13 cellular contexts compared by ENCODE assay signal in the genomic region with DNA sequence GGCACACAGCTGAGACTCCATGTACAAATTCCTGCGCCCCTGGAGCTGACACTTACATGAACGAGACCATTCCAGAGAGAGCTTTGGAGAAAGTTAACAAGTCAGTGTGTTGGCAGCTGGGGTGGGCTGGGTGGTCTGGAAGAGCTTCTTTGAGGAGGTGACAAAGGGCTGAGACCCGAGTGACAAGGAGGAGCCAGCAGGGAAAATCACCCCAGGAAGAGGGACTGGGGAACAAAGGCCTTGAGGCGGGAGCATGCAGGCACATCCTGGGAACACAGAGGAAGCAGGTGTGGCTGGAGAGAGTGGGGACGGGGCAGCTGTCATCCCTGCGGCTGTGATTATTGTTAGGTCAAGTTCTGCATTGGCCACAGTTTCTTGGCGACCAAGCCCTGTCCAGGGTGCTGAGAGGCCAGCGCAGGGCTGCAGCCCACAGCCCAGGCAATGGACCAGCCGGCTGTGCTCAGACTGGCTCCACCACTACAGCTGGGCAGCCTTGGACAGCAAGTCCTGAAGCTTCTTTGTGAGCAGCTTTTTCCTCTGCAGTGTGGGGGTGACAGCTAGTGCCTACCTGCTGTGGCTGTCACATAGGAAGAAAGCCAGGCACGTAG. TPM values are rescaled to one million over a fixed set of nuclear protein-coding genes. Genes with fewer than 3 reads are reported as not detected.
DNase-seq lines count a peak whose midpoint lies in the region; ATAC-seq and TF ChIP-seq lines count a peak whose summit lies in the region.
"Had no signal": no experiment of that assay in that cellular context is flagged by ENCODE, and none has a peak within 500 bp of the region (broad histone marks: within the 10 kb centered on the region; RNA-seq: fewer than 3 reads in every experiment).

No MANE protein-coding gene starts in this region.

- H3K4me3 ChIP-seq in IMR-90 (ENCODE audit: insufficient read depth, low read depth, low read length), result no peak overlapping the region
- H3K4me3 ChIP-seq in SJCRH30, result no peak overlapping the region
- H3K4me3 ChIP-seq in stomach, result no peak overlapping the region

- BruUV-seq in IMR-90 (replicated peaks; lab: Mats Ljungman, UMichigan), result no TSS peak

- ATAC-seq in IMR-90 (ENCODE audit: low read depth) (peak; percentile 83), GM21423 (IDR thresholded peaks at IDR 0.05; ENCODE audit: unreplicated experiment) (no peak), GM18873 (IDR thresholded peaks at IDR 0.05; ENCODE audit: low FRiP score, unreplicated experiment) (no peak)
- ATAC-seq: foreskin keratinocyte, T-cell had no signal

- POLR2A ChIA-PET in IMR-90 (lab: Charles Lee; ENCODE audit: unreplicated experiment), result no interaction called here
- POLR2A ChIA-PET in activated CD4-positive, alpha-beta memory T cell treated with anti-CD3 and anti-CD28 coated beads for 36 hours (lab: Charles Lee), result no interaction called here

- H2BK20ac ChIP-seq in IMR-90 (ENCODE audit: low read depth, low read length), result no peak overlapping the region

- DNase-seq in ACHN (peak; percentile 22), IMR-90 (no peak), SJCRH30 (peak; percentile 95 to 97), iPS-NIHi11 (ENCODE audit: low spot score) (peak; percentile 92), stomach (no peak)
- no peak for DNase-seq in activated CD4-positive, alpha-beta memory T cell treated with anti-CD3 and anti-CD28 coated beads for 36 hours
- DNase-seq: CD4-positive, CD25-positive, alpha-beta regulatory T cell; foreskin keratinocyte; T-cell had no signal

- H3K23ac ChIP-seq in IMR-90 (ENCODE audit: low read depth, low read length), result no peak overlapping the region

- H2BK5ac ChIP-seq in IMR-90 (ENCODE audit: low read depth, low read length, poor library complexity, severe bottlenecking), result no peak overlapping the region

- WGBS in IMR-90 (ENCODE audit: extremely low coverage in 2 of 2, insufficient read length in 1 of 2), 2 experiments, result 3% methylated on average over 3 of the region's 10 CpGs; no CpG with 5 or more reads in 1 of the 2 experiments
- WGBS in stomach, 5 donors, result 13 to 36% (median 24%) methylated on average over 7 to 10 of the region's 10 CpGs

- no peak overlapping the region for H2AK5ac ChIP-seq in IMR-90 (ENCODE audit: low read depth, low read length)

- no peak overlapping the region for H3K9ac ChIP-seq in IMR-90 (ENCODE audit: low read depth, low read length)
- H3K9ac ChIP-seq: parathyroid adenoma had no signal

- intact Hi-C loops in IMR-90 (cut with micrococcal nuclease) (no loop called here), stomach (cut with DNase I; ENCODE audit: low total_unique reads) (no loop called here)
- intact Hi-C loops in activated CD4-positive, alpha-beta memory T cell treated with anti-CD3 and anti-CD28 coated beads for 36 hours (cut with micrococcal nuclease), result no loop called here

- H3K9me1 ChIP-seq in IMR-90 (ENCODE audit: insufficient read depth, low read length), result no peaks in the 10 kb centered on the region

- H2AK9ac ChIP-seq in IMR-90 (replicated peaks; ENCODE audit: low read depth, low read length, poor library complexity), result no peak overlapping the region

- dilution Hi-C loops in IMR-90 (cut with HindIII; ENCODE audit: low sequenced_read_pairs, unreplicated experiment), result no loop called here

- no peak overlapping the region for H4K91ac ChIP-seq in IMR-90 (ENCODE audit: insufficient read depth, low read depth, low read length)

- no peaks in the 10 kb centered on the region for H3K36me3 Mint-ChIP-seq in activated CD4-positive, alpha-beta memory T cell treated with anti-CD3 and anti-CD28 coated beads for 36 hours
- H3K36me3 Mint-ChIP-seq: activated naive CD8-positive, alpha-beta T cell; CD4-positive, CD25-positive, alpha-beta regulatory T cell; T-cell had no signal

- in situ Hi-C loops in ACHN (cut with HindIII; ENCODE audit: low pct_ligation_motif_present, low pct_unique_long_range_greater_than_20kb, low sequenced_read_pairs), result no loop called here
- in situ Hi-C loops in IMR-90 (cut with MboI; ENCODE audit: low sequenced_read_pairs), result no loop called here

- no peak for TF ChIP-seq RAD21 in IMR-90 (IDR thresholded peaks at IDR 0.05; ENCODE audit: low read length)

- H3K4me1 ChIP-seq in IMR-90 (ENCODE audit: control insufficient read depth, insufficient read depth, low read length) (no peaks in the 10 kb centered on the region), SJCRH30 (peaks cover 24% of the 10 kb centered on the region), stomach (no peaks in the 10 kb centered on the region)
- H3K4me1 ChIP-seq: parathyroid adenoma had no signal

- CTCF ChIA-PET in IMR-90 (lab: Yijun Ruan, JAX), result no interaction called here
- CTCF ChIA-PET in activated CD4-positive, alpha-beta memory T cell treated with anti-CD3 and anti-CD28 coated beads for 36 hours (lab: Charles Lee), result no interaction called here

- no peak for TF ChIP-seq CTCF in IMR-90 (conservative IDR thresholded peaks at IDR 0.05; ENCODE audit: low read depth, low read length)
- TF ChIP-seq CTCF in stomach (IDR thresholded peaks at IDR 0.05), result no peak

- H3K27me3 ChIP-seq in IMR-90 (ENCODE audit: control insufficient read depth, insufficient read depth, low read length) (peaks cover 2% of the 10 kb centered on the region; the same call in 1 of the 2 replicates), SJCRH30 (no peaks in the 10 kb centered on the region; the same call in 1 of the 2 replicates), stomach (peaks cover 0 to 41% (median 10%) of the 10 kb centered on the region in 3 donors)

- no peak overlapping the region for H3K56ac ChIP-seq in IMR-90 (ENCODE audit: extremely low read depth, insufficient read depth, low read length)

- TF ChIP-seq POLR2A in IMR-90 (IDR thresholded peaks at IDR 0.05; ENCODE audit: low read depth, low read length), result no peak
- TF ChIP-seq POLR2A in stomach (IDR thresholded peaks at IDR 0.05), result no peak

- H3K14ac ChIP-seq in IMR-90 (replicated peaks; ENCODE audit: low read depth, low read length), result no peak overlapping the region

- H4K20me1 ChIP-seq in IMR-90 (ENCODE audit: insufficient read depth, low read length), result no peaks in the 10 kb centered on the region

- no peak overlapping the region for H2BK15ac ChIP-seq in IMR-90 (ENCODE audit: low read depth, low read length)

- no peak overlapping the region for H3K4me3 Mint-ChIP-seq in activated CD4-positive, alpha-beta memory T cell treated with anti-CD3 and anti-CD28 coated beads for 36 hours
- H3K4me3 Mint-ChIP-seq: activated naive CD8-positive, alpha-beta T cell; CD4-positive, CD25-positive, alpha-beta regulatory T cell; T-cell had no signal

- no peak overlapping the region for H3K4me2 ChIP-seq in IMR-90 (ENCODE audit: low read depth, low read length)

- no peak overlapping the region for H3K27ac Mint-ChIP-seq in activated CD4-positive, alpha-beta memory T cell treated with anti-CD3 and anti-CD28 coated beads for 36 hours
- H3K27ac Mint-ChIP-seq: activated naive CD8-positive, alpha-beta T cell; CD4-positive, CD25-positive, alpha-beta regulatory T cell; T-cell had no signal

- no peak overlapping the region for H2BK120ac ChIP-seq in IMR-90 (ENCODE audit: low read depth, low read length)

- H4K8ac ChIP-seq in IMR-90 (ENCODE audit: low read depth in 2 of 2, low read length in 2 of 2), result no peak overlapping the region

- no peak overlapping the region for H3K18ac ChIP-seq in IMR-90 (ENCODE audit: low read depth, low read length)

- no peaks in the 10 kb centered on the region for H3K9me3 Mint-ChIP-seq in activated CD4-positive, alpha-beta memory T cell treated with anti-CD3 and anti-CD28 coated beads for 36 hours
- H3K9me3 Mint-ChIP-seq: T-cell had no signal

- H3K9me3 ChIP-seq in IMR-90 (ENCODE audit: control insufficient read depth, insufficient read depth, low read length), result no peaks in the 10 kb centered on the region
- H3K9me3 ChIP-seq in SJCRH30 (replicated peaks), result peaks cover 3% of the 10 kb centered on the region; the same call in 1 of the 2 replicates
- no peaks in the 10 kb centered on the region for H3K9me3 ChIP-seq in stomach

- no peaks in the 10 kb centered on the region for H3K79me1 ChIP-seq in IMR-90 (ENCODE audit: low read depth in 1 of 2, low read length in 2 of 2)

- H4K5ac ChIP-seq in IMR-90 (ENCODE audit: low read depth, low read length), result no peak overlapping the region

- peaks cover 8% of the 10 kb centered on the region for H3K27me3 Mint-ChIP-seq in activated CD4-positive, alpha-beta memory T cell treated with anti-CD3 and anti-CD28 coated beads for 36 hours
- H3K27me3 Mint-ChIP-seq: CD4-positive, CD25-positive, alpha-beta regulatory T cell had no signal

- H3K4me1 Mint-ChIP-seq in activated CD4-positive, alpha-beta memory T cell treated with anti-CD3 and anti-CD28 coated beads for 36 hours (ENCODE audit: low read depth), result no peaks in the 10 kb centered on the region
- H3K4me1 Mint-ChIP-seq: CD4-positive, CD25-positive, alpha-beta regulatory T cell; T-cell had no signal

- H3K36me3 ChIP-seq in IMR-90 (ENCODE audit: control insufficient read depth, insufficient read depth, low read length) (no peaks in the 10 kb centered on the region), SJCRH30 (no peaks in the 10 kb centered on the region), stomach (no peaks in the 10 kb centered on the region)

- no peak overlapping the region for H3K4ac ChIP-seq in IMR-90 (ENCODE audit: low read depth, low read length)

- no peak overlapping the region for H2AFZ ChIP-seq in IMR-90 (replicated peaks; ENCODE audit: low read length, poor library complexity)
- H2AFZ ChIP-seq: parathyroid adenoma had no signal

- TF ChIP-seq EP300 in stomach (IDR thresholded peaks at IDR 0.05), result no peak

- no peak overlapping the region for H3K27ac ChIP-seq in IMR-90 (ENCODE audit: insufficient read depth, low read length)
- peak overlapping the region; percentile 77 for H3K27ac ChIP-seq in SJCRH30
- no peak overlapping the region for H3K27ac ChIP-seq in stomach
- H3K27ac ChIP-seq: foreskin keratinocyte, parathyroid adenoma had no signal

TF ChIP-seq in IMR-90, 13 proteins besides CTCF, POLR2A, EP300 and RAD21 (continues in another document):
- TF ChIP-seq CHD1 (IDR thresholded peaks at IDR 0.05; ENCODE audit: low read depth, low read length) (no peak), RCOR1 (IDR thresholded peaks at IDR 0.05; ENCODE audit: insufficient replicate concordance, low read length) (no peak), MAZ (IDR thresholded peaks at IDR 0.05; ENCODE audit: borderline replicate concordance, low read depth, low read length) (no peak), BHLHE40 (IDR thresholded peaks at IDR 0.05; ENCODE audit: low read depth, low read length) (no peak), CEBPB (IDR thresholded peaks at IDR 0.05; ENCODE audit: low read depth, low read length) (no peak), NFE2L2 (IDR thresholded peaks at IDR 0.05; ENCODE audit: low read depth, low read length) (no peak), MXI1 (IDR thresholded peaks at IDR 0.05; ENCODE audit: borderline replicate concordance, low read depth, low read length) (no peak)

RNA-seq across cellular contexts. Expression of gene PRR23E, which starts 34.2 kb away (rescaled TPM):
- not detected in 2 replicates for total RNA-seq in IMR-90 (2012; rRNA removed)
- polyA plus RNA-seq in IMR-90 (2012; rRNA removed), result not detected in 2 replicates
- polyA plus RNA-seq in IMR-90 (2012; cell fraction: cytosol; rRNA removed), result not detected in 2 replicates
- polyA plus RNA-seq in IMR-90 (2012; cell fraction: nucleus; rRNA removed; ENCODE audit: low replicate concordance), result not detected in 2 replicates
- not detected in 2 replicates for total RNA-seq in SJCRH30 (2014; rRNA removed; shearing (Covaris generic))
- not detected for total RNA-seq in activated CD4-positive, alpha-beta memory T cell treated with anti-CD3 and anti-CD28 coated beads for 36 hours
- total RNA-seq in stomach, result not detected
- not detected for polyA plus RNA-seq in stomach
- total RNA-seq: CD4-positive, CD25-positive, alpha-beta regulatory T cell; foreskin keratinocyte; T-cell had no signal
- polyA plus RNA-seq: CD4-positive, CD25-positive, alpha-beta regulatory T cell; foreskin keratinocyte had no signal

Comparison
In these comparisons a context has a peak if more than half of its experiments do, and no peak if none do; other contexts are left out.
1. DNase-seq: peak in ACHN (single experiment), SJCRH30 (2 of 2) and iPS-NIHi11 (single experiment); none in IMR-90 (single experiment), activated CD4-positive, alpha-beta memory T cell treated with anti-CD3 and anti-CD28 coated beads for 36 hours (single experiment) and stomach (single experiment).